ENCODE assay signal across 8 cellular contexts in genomic region chr4:139177049-139177887, GRCh38. TPM values are rescaled to one million over a fixed set of nuclear protein-coding genes. Genes with fewer than 3 reads are reported as not detected.
A peak's percentile ranks its signal among the peaks of the same experiment; 100 is the strongest.
DNase-seq lines count a peak whose midpoint lies in the region; ATAC-seq and TF ChIP-seq lines count a peak whose summit lies in the region.

Gene ELF2, minus strand, starts transcription at chr4:139177218. Its CDS starts 39,517 bp downstream, at chr4:139137701.

- H3K36me3 ChIP-seq in kidney epithelial cell (ENCODE audit: control insufficient read depth, insufficient read depth, low read length) = no peaks in the 10 kb centered on the region

- peak within 1 kb of the TSS; percentile 73 for H3K4me3 ChIP-seq in kidney epithelial cell (ENCODE audit: low read depth, low read length)

- H3K27me3 ChIP-seq in kidney epithelial cell (ENCODE audit: control insufficient read depth, insufficient read depth, low read length) = no peaks in the 10 kb centered on the region

- DNase-seq in AG09319 (ENCODE audit: extremely low read depth, low read depth) (peak; percentile 73), NCI-H446 (lab: John Stamatoyannopoulos, UW) (peak; percentile 58 to 93), cerebellum (ENCODE audit: low spot score) (peak; percentile 94), kidney epithelial cell (ENCODE audit: low read depth) (no peak)
- DNase-seq in activated CD4-positive, alpha-beta T cell treated with anti-CD3 and anti-CD28 coated beads for 24 hours (ENCODE audit: low read depth in 2 of 2) = peak; percentile 66 to 80
- DNase-seq in stimulated activated CD4-positive, alpha-beta T cell treated with anti-CD3 and anti-CD28 coated beads, Interleukin-15, amount 100 ng/mL, for 24 hours = peak; percentile 90

- ATAC-seq in GM19043 (IDR thresholded peaks at IDR 0.05; ENCODE audit: low read depth, unreplicated experiment) (peak; percentile 28), HG03354 (IDR thresholded peaks at IDR 0.05; ENCODE audit: poor library complexity, severe bottlenecking, unreplicated experiment) (peak; percentile 57)

- TF ChIP-seq CTCF in AG09319 (IDR thresholded peaks at IDR 0.05; ENCODE audit: low read depth, low read length) (no peak), kidney epithelial cell (IDR thresholded peaks at IDR 0.05; ENCODE audit: insufficient read depth, low read length, poor library complexity, severe bottlenecking) (no peak)

RNA-seq across cellular contexts. Expression of gene ELF2, which starts in this region (rescaled TPM):
- 87.7 TPM for total RNA-seq in cerebellum
- total RNA-seq in kidney epithelial cell = 14.3 and 19.8 TPM in 2 replicates
